In genomic region chr22:35399678-35400334, GRCh38 we compare ENCODE assay signal across 8 cellular contexts. TPM values are rescaled to one million over a fixed set of nuclear protein-coding genes. Genes with fewer than 3 reads are reported as not detected.
DNase-seq lines count a peak whose midpoint lies in the region; TF ChIP-seq lines count a peak whose summit lies in the region.

Gene MCM5 (plus strand): TSS chr22:35400140. CDS start chr22:35400439, 299 bp downstream.

- H3K9ac ChIP-seq in neural cell (ENCODE audit: low read length): peak within 1 kb of the TSS; percentile 45

- DNase-seq in ELF-1 (ENCODE audit: low read depth, low spot score) (peak; percentile 98), H7 (peak; percentile 100), MG63 (peak; percentile 98), SIG-M5 (lab: John Stamatoyannopoulos, UW) (peak; percentile 82), activated gamma-delta T cell (lab: John Stamatoyannopoulos, UW) (peak; percentile 90), fibroblast of villous mesenchyme (ENCODE audit: low read depth) (peak; percentile 97), stomach (peak; percentile 97)

- H2AFZ ChIP-seq in neural cell (ENCODE audit: low read depth, low read length): peak within 1 kb of the TSS; percentile 96

- TF ChIP-seq CTCF in fibroblast of villous mesenchyme (IDR thresholded peaks at IDR 0.05; ENCODE audit: insufficient read depth, low read depth, low read length): no peak
- TF ChIP-seq CTCF in neural cell (IDR thresholded peaks at IDR 0.05; ENCODE audit: poor library complexity, severe bottlenecking): no peak
- TF ChIP-seq CTCF in stomach (IDR thresholded peaks at IDR 0.05): no peak

- H3K79me2 ChIP-seq in neural cell (replicated peaks; ENCODE audit: insufficient read depth, low read length): no peaks in the 10 kb centered on the region

- H3K9me3 ChIP-seq in MG63 (no peaks in the 10 kb centered on the region), neural cell (ENCODE audit: low read length) (no peaks in the 10 kb centered on the region), stomach (no peaks in the 10 kb centered on the region)

- no peaks in the 10 kb centered on the region for H4K20me1 ChIP-seq in neural cell (ENCODE audit: insufficient read depth)

- H3K27me3 ChIP-seq in H7 (ENCODE audit: control insufficient read depth, insufficient read depth, low read length) (no peaks in the 10 kb centered on the region), MG63 (no peaks in the 10 kb centered on the region), neural cell (ENCODE audit: insufficient read depth, low read depth, low read length) (no peaks in the 10 kb centered on the region), stomach (no peaks in the 10 kb centered on the region)

- intact Hi-C loops in stomach (cut with DNase I; ENCODE audit: low total_unique reads): no loop called here

- H3K4me3 ChIP-seq in H7 (ENCODE audit: insufficient read depth, low read depth, low read length): peak within 1 kb of the TSS; percentile 90
- H3K4me3 ChIP-seq in MG63: peak within 1 kb of the TSS; percentile 65
- H3K4me3 ChIP-seq in fibroblast of villous mesenchyme (ENCODE audit: low read depth, low read length): peak within 1 kb of the TSS; percentile 72
- peak within 1 kb of the TSS; percentile 93 for H3K4me3 ChIP-seq in neural cell (ENCODE audit: low read length)
- peak within 1 kb of the TSS; percentile 57 to 99 (median 96) for H3K4me3 ChIP-seq in stomach

- no peak for TF ChIP-seq POLR2A in stomach (IDR thresholded peaks at IDR 0.05)

- WGBS in stomach, 5 donors: 1 to 3% (median 1%) methylated on average over 41 to 51 of the region's 51 CpGs

- H3K4me1 ChIP-seq in stomach: peaks cover 5 to 48% (median 23%) of the 10 kb centered on the region in 4 donors

- H3F3A ChIP-seq in neural cell (ENCODE audit: insufficient read depth, low read length, poor library complexity, severe bottlenecking): no peaks in the 10 kb centered on the region

- H3K27ac ChIP-seq in neural cell (ENCODE audit: low read length) (no peak within 1 kb of the TSS), stomach (peak within 1 kb of the TSS; percentile 15 to 84 (median 77))

- no peak for TF ChIP-seq RAD21 in neural cell (conservative IDR thresholded peaks at IDR 0.05)

- no peak for TF ChIP-seq EP300 in neural cell (conservative IDR thresholded peaks at IDR 0.05; ENCODE audit: poor library complexity, severe bottlenecking)
- no peak for TF ChIP-seq EP300 in stomach (IDR thresholded peaks at IDR 0.05)

- no peaks in the 10 kb centered on the region for H3K9me2 ChIP-seq in neural cell (ENCODE audit: insufficient read depth, low read length)

- H3K36me3 ChIP-seq in H7 (replicated peaks; ENCODE audit: control insufficient read depth, insufficient read depth, low read length) (peaks cover 27% of the 10 kb centered on the region), MG63 (peaks cover 32% of the 10 kb centered on the region), neural cell (ENCODE audit: insufficient read depth, low read length) (no peaks in the 10 kb centered on the region), stomach (peaks cover 8 to 21% (median 19%) of the 10 kb centered on the region in 4 donors)

- H3K4me2 ChIP-seq in neural cell (ENCODE audit: low read length): peak within 1 kb of the TSS; percentile 44

TF ChIP-seq in neural cell, 6 proteins besides CTCF, POLR2A, EP300 and RAD21:
- TF ChIP-seq POLR2AphosphoS5 (IDR thresholded peaks at IDR 0.05) (peak; percentile 36), SMC3 (conservative IDR thresholded peaks at IDR 0.05; ENCODE audit: poor library complexity) (no peak), MXI1 (conservative IDR thresholded peaks at IDR 0.05; ENCODE audit: poor library complexity, severe bottlenecking) (peak; percentile 95), TAF1 (IDR thresholded peaks at IDR 0.05; ENCODE audit: low read depth) (no peak), EZH2 (IDR thresholded peaks at IDR 0.05; ENCODE audit: borderline replicate concordance, insufficient read depth, low read length, poor library complexity, severe bottlenecking) (no peak), REST (IDR thresholded peaks at IDR 0.05; ENCODE audit: borderline replicate concordance) (no peak)

RNA-seq across cellular contexts. Expression of gene MCM5, which starts in this region (rescaled TPM):
- total RNA-seq in H7 (2014; rRNA removed; shearing (Covaris generic)): 266 and 322 TPM in 2 replicates
- 72.8 and 117 TPM in 2 replicates for total RNA-seq in MG63 (2014; rRNA removed; shearing (Covaris generic); ENCODE audit: low replicate concordance)
- total RNA-seq in fibroblast of villous mesenchyme (30.6 and 31.5 TPM in 2 replicates), stomach (10 to 100 TPM; 17.5 to 74.5 (median 25.2) TPM)
- polyA plus RNA-seq in neural cell (6.9 and 7.2 TPM in 2 replicates), stomach (10 to 100 TPM; 13.0 to 19.9 (median 16.8) TPM)
- 7.5 and 8.0 TPM in 2 replicates for polyA minus RNA-seq in neural cell
